Comparison of ENCODE assay signal across 9 cellular contexts in genomic region chr12:94762259-94762942, GRCh38.
DNase-seq lines count a peak whose midpoint lies in the region; ATAC-seq, FAIRE-seq and TF ChIP-seq lines count a peak whose summit lies in the region.
"Had no signal": no experiment of that assay in that cellular context is flagged by ENCODE, and none has a peak within 500 bp of the region (broad histone marks: within the 10 kb centered on the region; RNA-seq: fewer than 3 reads in every experiment).

No MANE protein-coding gene starts in this region.

- H3K4me1 ChIP-seq in tibial artery, result no peaks in the 10 kb centered on the region
- H3K4me1 ChIP-seq in psoas muscle, result no peaks in the 10 kb centered on the region
- H3K4me1 ChIP-seq: esophagus squamous epithelium had no signal

- H3K36me3 ChIP-seq in tibial artery (no peaks in the 10 kb centered on the region), psoas muscle (ENCODE audit: insufficient read depth in 1 of 2, low read depth in 1 of 2) (no peaks in the 10 kb centered on the region)
- H3K36me3 ChIP-seq: esophagus squamous epithelium had no signal

- FAIRE-seq in G401.6 (lab: Jason Lieb, UNC), result peak; percentile 48

- WGBS in psoas muscle, 3 donors, result 75 to 84% (median 81%) methylated on average over 4 of the region's 4 CpGs

- DNase-seq in dermis blood vessel endothelial cell (peak; percentile 34), tibial artery (no peak), psoas muscle (no peak), iPS-NIHi11 (ENCODE audit: low spot score) (no peak)
- DNase-seq in stimulated activated naive CD4-positive, alpha-beta T cell treated with Interleukin-2 at 50 U/mL for 16 hours (lab: John Stamatoyannopoulos, UW), result no peak
- DNase-seq: esophagus squamous epithelium had no signal

- intact Hi-C loops in tibial artery (cut with DNase I; ENCODE audit: low total_unique reads), result no loop called here
- intact Hi-C loops in psoas muscle (cut with DNase I), result loop anchor here (5.0 to 10.0 kb wide), 3 partner anchors 160 to 628 kb away; no protein-coding TSS in a partner anchor

- H3K4me3 ChIP-seq in tibial artery (no peak overlapping the region), psoas muscle (no peak overlapping the region)
- H3K4me3 ChIP-seq: esophagus squamous epithelium had no signal

- H3K27me3 ChIP-seq in tibial artery (no peaks in the 10 kb centered on the region), psoas muscle (ENCODE audit: insufficient read depth in 3 of 3, low read length in 2 of 3) (no peaks in the 10 kb centered on the region)
- H3K27me3 ChIP-seq: esophagus squamous epithelium had no signal

- no peaks in the 10 kb centered on the region for H3K9me3 ChIP-seq in tibial artery
- no peaks in the 10 kb centered on the region for H3K9me3 ChIP-seq in psoas muscle
- H3K9me3 ChIP-seq: esophagus squamous epithelium had no signal

- no peak overlapping the region for H3K27ac ChIP-seq in tibial artery
- H3K27ac ChIP-seq in psoas muscle, result no peak overlapping the region
- H3K27ac ChIP-seq: esophagus squamous epithelium had no signal

- ATAC-seq in GM19397 (IDR thresholded peaks at IDR 0.05; ENCODE audit: unreplicated experiment) (peak; percentile 78), HG03108 (IDR thresholded peaks at IDR 0.05; ENCODE audit: unreplicated experiment) (peak; percentile 72), psoas muscle (no peak)

- TF ChIP-seq CTCF in tibial artery (IDR thresholded peaks at IDR 0.05), result no peak
- no peak for TF ChIP-seq CTCF in psoas muscle (IDR thresholded peaks at IDR 0.05)

Comparison
In these comparisons a context has a peak if more than half of its experiments do, and no peak if none do; other contexts are left out.
1. ATAC-seq: peak in GM19397 (single experiment) and HG03108 (single experiment); none in psoas muscle (0 of 4).